12 cellular contexts compared by ENCODE assay signal in the genomic region with DNA sequence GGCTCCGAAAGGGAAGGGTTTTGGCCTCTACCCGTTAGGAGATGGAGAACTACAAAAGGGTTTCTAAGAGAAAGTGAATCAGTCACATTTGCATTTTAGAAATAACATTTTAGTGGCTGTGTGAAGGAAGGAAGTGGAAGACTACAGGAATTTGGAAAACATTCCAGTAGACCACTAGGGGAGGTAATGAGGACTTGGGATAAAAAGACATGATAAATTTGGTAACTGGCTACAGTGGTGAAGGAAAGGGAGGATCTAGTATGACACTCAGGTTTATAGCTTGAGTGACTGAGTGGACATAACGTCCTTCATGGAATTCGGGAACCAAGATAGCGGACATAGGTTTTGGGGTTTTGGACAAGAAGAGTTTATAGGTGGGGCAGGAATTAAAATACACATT. TPM values are rescaled to one million over a fixed set of nuclear protein-coding genes. Genes with fewer than 3 reads are reported as not detected.
DNase-seq lines count a peak whose midpoint lies in the region; ATAC-seq and TF ChIP-seq lines count a peak whose summit lies in the region.
"Had no signal": no experiment of that assay in that cellular context is flagged by ENCODE, and none has a peak within 500 bp of the region (broad histone marks: within the 10 kb centered on the region; RNA-seq: fewer than 3 reads in every experiment).

No MANE protein-coding gene starts in this region.

- peaks cover 18% of the 10 kb centered on the region for H3K36me3 Mint-ChIP-seq in activated naive CD8-positive, alpha-beta T cell
- peaks cover 33% of the 10 kb centered on the region for H3K36me3 Mint-ChIP-seq in activated naive CD8-positive, alpha-beta T cell treated with anti-CD3 and anti-CD28 coated beads, Interleukin-2, amount 50 U/mL, for 24 hours (ENCODE audit: low read depth)
- H3K36me3 Mint-ChIP-seq in endodermal cell (ENCODE audit: low read depth), result no peaks in the 10 kb centered on the region

- peaks cover 10% of the 10 kb centered on the region for H3K27me3 ChIP-seq in endodermal cell (ENCODE audit: control insufficient read depth, insufficient read depth, low read length, poor library complexity, severe bottlenecking)
- H3K27me3 ChIP-seq in smooth muscle cell (ENCODE audit: low read depth), result no peaks in the 10 kb centered on the region
- H3K27me3 ChIP-seq: BLaER1 treated with 17β-estradiol and CSF1 and Interleukin-3, amounts not matched to agents 10 nM and 100 nM had no signal

- H3K27ac Mint-ChIP-seq in activated naive CD8-positive, alpha-beta T cell, result peak overlapping the region; percentile 83
- H3K27ac Mint-ChIP-seq in activated naive CD8-positive, alpha-beta T cell treated with anti-CD3 and anti-CD28 coated beads, Interleukin-2, amount 50 U/mL, for 24 hours, result no peak overlapping the region
- H3K27ac Mint-ChIP-seq in endodermal cell, result no peak overlapping the region

- no peaks in the 10 kb centered on the region for H4K20me1 ChIP-seq in smooth muscle cell (ENCODE audit: low read depth)

- H3K4me1 ChIP-seq in endodermal cell (ENCODE audit: control insufficient read depth, insufficient read depth, low read length) (peaks cover 9% of the 10 kb centered on the region), smooth muscle cell (ENCODE audit: low read depth) (peaks cover 5% of the 10 kb centered on the region)

- no peaks in the 10 kb centered on the region for H3K9me3 Mint-ChIP-seq in activated naive CD8-positive, alpha-beta T cell (ENCODE audit: low read depth)
- H3K9me3 Mint-ChIP-seq in activated naive CD8-positive, alpha-beta T cell treated with anti-CD3 and anti-CD28 coated beads, Interleukin-2, amount 50 U/mL, for 24 hours, result no peaks in the 10 kb centered on the region
- no peaks in the 10 kb centered on the region for H3K9me3 Mint-ChIP-seq in endodermal cell

- H3K4me3 ChIP-seq in endodermal cell (ENCODE audit: low read length) (no peak overlapping the region), smooth muscle cell (no peak overlapping the region)
- H3K4me3 ChIP-seq: BLaER1 treated with 17β-estradiol and CSF1 and Interleukin-3, amounts not matched to agents 10 nM and 100 nM had no signal

- H3F3A ChIP-seq in smooth muscle cell (ENCODE audit: low read depth), result no peaks in the 10 kb centered on the region

- H3K9me3 ChIP-seq in endodermal cell (ENCODE audit: control insufficient read depth, low read length) (no peaks in the 10 kb centered on the region), smooth muscle cell (replicated peaks; ENCODE audit: low read depth) (no peaks in the 10 kb centered on the region)
- H3K9me3 ChIP-seq: BLaER1 treated with 17β-estradiol and CSF1 and Interleukin-3, amounts not matched to agents 10 nM and 100 nM had no signal

- H3K4me1 Mint-ChIP-seq in activated naive CD8-positive, alpha-beta T cell (ENCODE audit: low read depth), result peaks cover 50% of the 10 kb centered on the region
- peaks cover 40% of the 10 kb centered on the region for H3K4me1 Mint-ChIP-seq in activated naive CD8-positive, alpha-beta T cell treated with anti-CD3 and anti-CD28 coated beads, Interleukin-2, amount 50 U/mL, for 24 hours
- H3K4me1 Mint-ChIP-seq in endodermal cell, result peaks cover 16% of the 10 kb centered on the region

- H3K9ac ChIP-seq in endodermal cell (ENCODE audit: extremely low read depth, low read length, poor library complexity, severe bottlenecking) (no peak overlapping the region), smooth muscle cell (ENCODE audit: low read depth) (no peak overlapping the region)
- H3K9ac ChIP-seq: BLaER1 treated with 17β-estradiol and CSF1 and Interleukin-3, amounts not matched to agents 10 nM and 100 nM had no signal

- no peak overlapping the region for H3K4me3 Mint-ChIP-seq in activated naive CD8-positive, alpha-beta T cell
- H3K4me3 Mint-ChIP-seq in activated naive CD8-positive, alpha-beta T cell treated with anti-CD3 and anti-CD28 coated beads, Interleukin-2, amount 50 U/mL, for 24 hours, result no peak overlapping the region
- H3K4me3 Mint-ChIP-seq in endodermal cell, result no peak overlapping the region

- no peak overlapping the region for H3K27ac ChIP-seq in endodermal cell (ENCODE audit: low read depth, low read length)
- H3K27ac ChIP-seq in smooth muscle cell (ENCODE audit: low read depth), result no peak overlapping the region
- H3K27ac ChIP-seq: BLaER1 treated with 17β-estradiol and CSF1 and Interleukin-3, amounts not matched to agents 10 nM and 100 nM had no signal

- TF ChIP-seq CTCF in endodermal cell (conservative IDR thresholded peaks at IDR 0.05), result peak; percentile 74
- TF ChIP-seq CTCF in smooth muscle cell (IDR thresholded peaks at IDR 0.05; ENCODE audit: borderline replicate concordance, insufficient read depth, poor library complexity, severe bottlenecking), result peak; percentile 11

- ATAC-seq in activated naive CD8-positive, alpha-beta T cell treated with anti-CD3 and anti-CD28 coated beads, Interleukin-2, amount 50 U/mL, for 24 hours, result no peak
- peak; percentile 48; the same call in 1 of the 3 replicates for ATAC-seq in SK-N-SH treated with all-trans-retinoic acid at 6 μM for 48 hours
- ATAC-seq in HG03108 (IDR thresholded peaks at IDR 0.05; ENCODE audit: unreplicated experiment), result no peak

- no peak overlapping the region for H2AFZ ChIP-seq in smooth muscle cell (ENCODE audit: low read depth)

- H3K27me3 Mint-ChIP-seq in activated naive CD8-positive, alpha-beta T cell, result no peaks in the 10 kb centered on the region
- H3K27me3 Mint-ChIP-seq in activated naive CD8-positive, alpha-beta T cell treated with anti-CD3 and anti-CD28 coated beads, Interleukin-2, amount 50 U/mL, for 24 hours, result no peaks in the 10 kb centered on the region
- no peaks in the 10 kb centered on the region for H3K27me3 Mint-ChIP-seq in endodermal cell (ENCODE audit: insufficient read depth)

- no peak for DNase-seq in activated naive CD8-positive, alpha-beta T cell treated with anti-CD3 and anti-CD28 coated beads, Interleukin-2, amount 50 U/mL, for 24 hours
- no peak for DNase-seq in endodermal cell
- no peak for DNase-seq in smooth muscle cell (lab: John Stamatoyannopoulos, UW; ENCODE audit: unreplicated experiment)
- no peak for DNase-seq in NCI-H524 (lab: John Stamatoyannopoulos, UW)
- no peak for DNase-seq in anterior cingulate cortex (lab: John Stamatoyannopoulos, UW)
- DNase-seq: dermis blood vessel endothelial cell, head of caudate nucleus, NCI-H2081 treated with DMSO at 0.1 percent for 48 hours had no signal

- 84 to 88% methylated on average over 5 of the region's 5 CpGs for WGBS in endodermal cell (ENCODE audit: insufficient coverage in 1 of 2, insufficient read length in 1 of 2), 2 experiments
- 90% methylated on average over 5 of the region's 5 CpGs for WGBS in smooth muscle cell (ENCODE audit: low lambda C conversion rate)

- H3K79me2 ChIP-seq in smooth muscle cell (ENCODE audit: low read depth), result no peaks in the 10 kb centered on the region

- H3K36me3 ChIP-seq in endodermal cell (ENCODE audit: control insufficient read depth, insufficient read depth, low read length), result peaks cover 12% of the 10 kb centered on the region
- no peaks in the 10 kb centered on the region for H3K36me3 ChIP-seq in smooth muscle cell (ENCODE audit: low read depth)

- H3K4me2 ChIP-seq in smooth muscle cell, result no peak overlapping the region
- H3K4me2 ChIP-seq: BLaER1 treated with 17β-estradiol and CSF1 and Interleukin-3, amounts not matched to agents 10 nM and 100 nM had no signal

TF ChIP-seq in SK-N-SH treated with all-trans-retinoic acid at 6 μM for 48 hours, 23 proteins besides CTCF, POLR2A, EP300 and RAD21 (continues in another document):
- TF ChIP-seq ESRRG (CRISPR knock-in tag; IDR thresholded peaks at IDR 0.05) (no peak), TCF4 (CRISPR knock-in tag; IDR thresholded peaks at IDR 0.05; ENCODE audit: borderline replicate concordance) (no peak), BACH2 (CRISPR knock-in tag; IDR thresholded peaks at IDR 0.05; ENCODE audit: borderline replicate concordance) (no peak), RARB (CRISPR knock-in tag; IDR thresholded peaks at IDR 0.05) (no peak), ZNF70 (CRISPR knock-in tag; IDR thresholded peaks at IDR 0.05) (no peak), GLIS3 (CRISPR knock-in tag; IDR thresholded peaks at IDR 0.05) (no peak)
- TF ChIP-seq, protein P1, sequence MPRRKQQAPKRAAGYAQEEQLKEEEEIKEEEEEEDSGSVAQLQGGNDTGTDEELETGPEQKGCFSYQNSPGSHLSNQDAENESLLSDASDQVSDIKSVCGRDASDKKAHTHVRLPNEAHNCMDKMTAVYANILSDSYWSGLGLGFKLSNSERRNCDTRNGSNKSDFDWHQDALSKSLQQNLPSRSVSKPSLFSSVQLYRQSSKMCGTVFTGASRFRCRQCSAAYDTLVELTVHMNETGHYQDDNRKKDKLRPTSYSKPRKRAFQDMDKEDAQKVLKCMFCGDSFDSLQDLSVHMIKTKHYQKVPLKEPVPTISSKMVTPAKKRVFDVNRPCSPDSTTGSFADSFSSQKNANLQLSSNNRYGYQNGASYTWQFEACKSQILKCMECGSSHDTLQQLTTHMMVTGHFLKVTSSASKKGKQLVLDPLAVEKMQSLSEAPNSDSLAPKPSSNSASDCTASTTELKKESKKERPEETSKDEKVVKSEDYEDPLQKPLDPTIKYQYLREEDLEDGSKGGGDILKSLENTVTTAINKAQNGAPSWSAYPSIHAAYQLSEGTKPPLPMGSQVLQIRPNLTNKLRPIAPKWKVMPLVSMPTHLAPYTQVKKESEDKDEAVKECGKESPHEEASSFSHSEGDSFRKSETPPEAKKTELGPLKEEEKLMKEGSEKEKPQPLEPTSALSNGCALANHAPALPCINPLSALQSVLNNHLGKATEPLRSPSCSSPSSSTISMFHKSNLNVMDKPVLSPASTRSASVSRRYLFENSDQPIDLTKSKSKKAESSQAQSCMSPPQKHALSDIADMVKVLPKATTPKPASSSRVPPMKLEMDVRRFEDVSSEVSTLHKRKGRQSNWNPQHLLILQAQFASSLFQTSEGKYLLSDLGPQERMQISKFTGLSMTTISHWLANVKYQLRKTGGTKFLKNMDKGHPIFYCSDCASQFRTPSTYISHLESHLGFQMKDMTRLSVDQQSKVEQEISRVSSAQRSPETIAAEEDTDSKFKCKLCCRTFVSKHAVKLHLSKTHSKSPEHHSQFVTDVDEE (CRISPR knock-in tag; IDR thresholded peaks at IDR 0.05), result no peak

RNA-seq across cellular contexts. Expression of gene RRM1, which starts 7.0 kb away (rescaled TPM):
- total RNA-seq in endodermal cell, result 100 to 1,000 TPM in 1 of 2 donors, 10 to 100 TPM in 1; 79.2 to 102 TPM
- polyA plus RNA-seq in endodermal cell (2013, experiment 1 of 2), result 128 TPM
- 129 TPM for polyA plus RNA-seq in endodermal cell (2013, experiment 2 of 2)
- 76.1 and 90.5 TPM in 2 replicates for total RNA-seq in smooth muscle cell
- polyA plus RNA-seq in smooth muscle cell, result 29.5 and 36.4 TPM in 2 replicates
